ENCODE assay signal across 8 cellular contexts in the genomic region with DNA sequence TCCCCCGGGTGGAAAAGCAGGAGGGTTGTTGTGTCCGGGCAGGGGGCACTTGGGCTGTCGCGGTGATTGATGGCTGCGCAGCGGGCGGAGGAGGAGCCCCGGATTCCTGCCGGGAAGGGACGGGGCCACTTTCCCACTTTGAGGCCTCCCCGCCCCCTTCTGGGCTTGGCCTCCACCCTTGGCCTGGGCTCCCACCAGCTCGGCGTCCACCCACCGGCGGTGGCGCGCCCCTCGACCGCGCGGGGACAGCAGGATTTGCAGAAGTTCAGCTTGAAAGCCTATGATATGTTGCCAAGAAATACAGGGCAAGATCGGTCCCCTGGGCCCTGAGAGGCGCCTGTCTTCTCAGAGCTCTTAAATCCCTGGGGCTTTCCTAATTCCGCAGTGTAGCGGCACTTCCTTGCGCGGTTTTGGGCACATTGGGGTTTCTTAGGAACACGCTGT. TPM values are rescaled to one million over a fixed set of nuclear protein-coding genes. Genes with fewer than 3 reads are reported as not detected.
DNase-seq lines count a peak whose midpoint lies in the region; ATAC-seq, FAIRE-seq and TF ChIP-seq lines count a peak whose summit lies in the region.

No MANE protein-coding gene starts in this region.

- H3K4me3 ChIP-seq in pancreas: peak overlapping the region; percentile 49 to 62 (median 56)

- no peaks in the 10 kb centered on the region for H3K36me3 ChIP-seq in pancreas

- in situ Hi-C loops in GM13977 (cut with MboI; ENCODE audit: low pct_unique_long_range_greater_than_20kb, low sequenced_read_pairs, unreplicated experiment): no loop called here

- peak; percentile 16 to 55 (median 26) for ATAC-seq in pancreas
- ATAC-seq in HG02571 (IDR thresholded peaks at IDR 0.05; ENCODE audit: unreplicated experiment): no peak

- intact Hi-C loops in cardiac septum (cut with DNase I): loop anchor here (2.0 to 5.0 kb wide), 4 partner anchors 26 to 216 kb away; no protein-coding TSS in a partner anchor
- intact Hi-C loops in pancreas (cut with DNase I): no loop called here

- no peaks in the 10 kb centered on the region for H3K9me3 ChIP-seq in pancreas

- FAIRE-seq in pancreas (lab: Jason Lieb, UNC) (no peak), GM19239 (lab: Jason Lieb, UNC) (no peak)

- peaks cover 0 to 19% (median 4%) of the 10 kb centered on the region in 3 donors for H3K4me1 ChIP-seq in pancreas

- H3K27ac ChIP-seq in VCaP: peak overlapping the region; percentile 95
- H3K27ac ChIP-seq in pancreas: peak overlapping the region; percentile 55 to 96 (median 88)

- TF ChIP-seq CTCF in GM13977 (IDR thresholded peaks at IDR 0.05; ENCODE audit: extremely low read depth, insufficient read depth, missing control alignments): no peak
- no peak for TF ChIP-seq CTCF in VCaP (conservative IDR thresholded peaks at IDR 0.05)
- TF ChIP-seq CTCF in pancreas (IDR thresholded peaks at IDR 0.05): no peak

- H3K27me3 ChIP-seq in pancreas: no peaks in the 10 kb centered on the region

- DNase-seq in GM13977 (ENCODE audit: low spot score) (peak; percentile 18), cardiac septum (ENCODE audit: low spot score) (peak; percentile 89), pancreas (peak; percentile 56 to 81 (median 65)), GM19239 (ENCODE audit: insufficient read length, low spot score) (no peak), NK-92 (lab: John Stamatoyannopoulos, UW; ENCODE audit: unreplicated experiment) (no peak), cerebellar nuclear complex (lab: John Stamatoyannopoulos, UW) (no peak)

- WGBS in pancreas, 2 donors: 16 to 18% methylated on average over 27 to 28 of the region's 28 CpGs

RNA-seq across cellular contexts. Expression of a gene that starts 0.9 kb away (rescaled TPM):
- 63.9 TPM for total RNA-seq in cardiac septum
- 10 to 100 TPM; 17.3 to 42.6 (median 21.6) TPM for total RNA-seq in pancreas
- polyA plus RNA-seq in pancreas: 10 to 100 TPM; 10.2 to 24.3 TPM

Comparison
In these comparisons a context has a peak if more than half of its experiments do, and no peak if none do; other contexts are left out.
1. DNase-seq: peak in GM13977 (single experiment), cardiac septum (single experiment) and pancreas (6 of 6); none in GM19239 (single experiment), NK-92 (single experiment) and cerebellar nuclear complex (0 of 2).